In genomic region chr1:178341218-178341956, GRCh38 we compare ENCODE assay signal across 9 cellular contexts.
DNase-seq lines count a peak whose midpoint lies in the region; ATAC-seq and TF ChIP-seq lines count a peak whose summit lies in the region.
"Had no signal": no experiment of that assay in that cellular context is flagged by ENCODE, and none has a peak within 500 bp of the region (broad histone marks: within the 10 kb centered on the region; RNA-seq: fewer than 3 reads in every experiment).

No MANE protein-coding gene starts in this region.

- ATAC-seq in esophagus mucosa (peak; percentile 96), HG03565 (IDR thresholded peaks at IDR 0.05; ENCODE audit: unreplicated experiment) (no peak), HG03039 (IDR thresholded peaks at IDR 0.05; ENCODE audit: unreplicated experiment) (no peak)

- H3K27me3 ChIP-seq in muscle layer of colon (ENCODE audit: control insufficient read depth in 1 of 2, insufficient read depth in 2 of 2, low read length in 2 of 2): no peaks in the 10 kb centered on the region

- H3K4me3 ChIP-seq in muscle layer of colon (ENCODE audit: low read depth in 1 of 2, low read length in 2 of 2): peak overlapping the region; percentile 9 to 63

- in situ Hi-C loops in ACHN (cut with HindIII; ENCODE audit: low pct_ligation_motif_present, low pct_unique_long_range_greater_than_20kb, low sequenced_read_pairs): no loop called here

- no peak for TF ChIP-seq POLR2A in erythroblast (IDR thresholded peaks at IDR 0.05; ENCODE audit: low read length)

- no peaks in the 10 kb centered on the region for H3K36me3 ChIP-seq in muscle layer of colon (ENCODE audit: insufficient read depth, low read length)

- H3K9me3 ChIP-seq in muscle layer of colon (ENCODE audit: low read length): no peaks in the 10 kb centered on the region

- peaks cover 17% of the 10 kb centered on the region for H3K4me1 ChIP-seq in muscle layer of colon (ENCODE audit: insufficient read depth, low read length)

- H3K9ac ChIP-seq in muscle layer of colon (ENCODE audit: low read length): peak overlapping the region; percentile 15

- peak overlapping the region; percentile 21 for H3K27ac ChIP-seq in muscle layer of colon (ENCODE audit: low read depth, low read length)
- H3K27ac ChIP-seq: C4-2B had no signal

- DNase-seq in ACHN (peak; percentile 94), NCI-H460 (ENCODE audit: extremely low read depth, low read depth) (peak; percentile 16), NCI-H1092 (lab: John Stamatoyannopoulos, UW) (no peak), erythroblast (lab: John Stamatoyannopoulos, UW) (no peak)

Comparison
In these comparisons a context has a peak if more than half of its experiments do, and no peak if none do; other contexts are left out.
1. DNase-seq: peak in ACHN (single experiment) and NCI-H460 (single experiment); none in NCI-H1092 (single experiment) and erythroblast (0 of 2).